1 cellular context compared by ENCODE assay signal in genomic region chr20:49278036-49278816, GRCh38.
TF ChIP-seq lines count a peak whose summit lies in the region.

Gene ZNFX1 (minus strand): TSS chr20:49278057. CDS start chr20:49275839, 2,218 bp downstream.

TF ChIP-seq in HepG2, 621 proteins besides CTCF, POLR2A, EP300 and RAD21 (continued from another document and continues in another):
- no peak; the same call in 1 of the 2 replicates for TF ChIP-seq ZNF841 (CRISPR knock-in tag; IDR thresholded peaks at IDR 0.05; ENCODE audit: borderline replicate concordance)
- peak; percentile 64 for TF ChIP-seq HIC2 (CRISPR knock-in tag; IDR thresholded peaks at IDR 0.05; ENCODE audit: low read depth)
- peak; percentile 83 for TF ChIP-seq KDM4B (CRISPR knock-in tag; IDR thresholded peaks at IDR 0.05)
- peak; percentile 98 for TF ChIP-seq ZNF275 (CRISPR knock-in tag; IDR thresholded peaks at IDR 0.05; ENCODE audit: borderline replicate concordance)
- TF ChIP-seq ZNF337 (CRISPR knock-in tag; IDR thresholded peaks at IDR 0.05; ENCODE audit: borderline replicate concordance, low read depth), result peak; percentile 13; the same call in 1 of the 2 replicates
- peak; percentile 98 for TF ChIP-seq ZNF343 (CRISPR knock-in tag; IDR thresholded peaks at IDR 0.05)
- TF ChIP-seq ZNF224 (CRISPR knock-in tag; IDR thresholded peaks at IDR 0.05), result 0 out of 2 replicates have a peak, but pooled peaks have one; percentile 24
- TF ChIP-seq ARID5B (CRISPR knock-in tag; IDR thresholded peaks at IDR 0.05), result peak; percentile 69
- TF ChIP-seq ZNF569 (CRISPR knock-in tag; IDR thresholded peaks at IDR 0.05; ENCODE audit: borderline replicate concordance), result no peak; the same call in 1 of the 2 replicates
- TF ChIP-seq AHDC1 (CRISPR knock-in tag; IDR thresholded peaks at IDR 0.05; ENCODE audit: borderline replicate concordance), result peak; percentile 23; the same call in 1 of the 2 replicates
- TF ChIP-seq NCOA1 (CRISPR knock-in tag; IDR thresholded peaks at IDR 0.05), result no peak
- TF ChIP-seq ZNF17 (CRISPR knock-in tag; IDR thresholded peaks at IDR 0.05), result no peak
- TF ChIP-seq DMAP1 (CRISPR knock-in tag; IDR thresholded peaks at IDR 0.05), result peak; percentile 99
- TF ChIP-seq NRL (CRISPR knock-in tag; IDR thresholded peaks at IDR 0.05; ENCODE audit: borderline replicate concordance), result peak; percentile 93; the same call in 1 of the 2 replicates
- 0 out of 2 replicates have a peak, but pooled peaks have one; percentile 99 for TF ChIP-seq MLLT10 (CRISPR knock-in tag; IDR thresholded peaks at IDR 0.05)
- peak; percentile 99 for TF ChIP-seq SATB2 (CRISPR knock-in tag; IDR thresholded peaks at IDR 0.05)
- no peak for TF ChIP-seq IKZF1 (IDR thresholded peaks at IDR 0.05)
- peak; percentile 93 for TF ChIP-seq SAP130 (CRISPR knock-in tag; IDR thresholded peaks at IDR 0.05; ENCODE audit: low read depth)
- 0 out of 2 replicates have a peak, but pooled peaks have one; percentile 46 for TF ChIP-seq HNF4A (CRISPR knock-in tag; IDR thresholded peaks at IDR 0.05)
- TF ChIP-seq MYNN (CRISPR knock-in tag; IDR thresholded peaks at IDR 0.05; ENCODE audit: low read depth), result peak; percentile 89; the same call in 1 of the 2 replicates
- TF ChIP-seq ISL2 (CRISPR knock-in tag; IDR thresholded peaks at IDR 0.05), result peak; percentile 83
- peak; percentile 93; the same call in 1 of the 2 replicates for TF ChIP-seq UBTF (CRISPR knock-in tag; IDR thresholded peaks at IDR 0.05)
- peak; percentile 69 for TF ChIP-seq PPARG (CRISPR knock-in tag; conservative IDR thresholded peaks at IDR 0.05)
- peak; percentile 80 for TF ChIP-seq PHF5A (CRISPR knock-in tag; IDR thresholded peaks at IDR 0.05; ENCODE audit: low read depth, unreplicated experiment)
- TF ChIP-seq ERF (CRISPR knock-in tag; IDR thresholded peaks at IDR 0.05), result peak; percentile 90; the same call in 1 of the 2 replicates
- TF ChIP-seq ZNF780A (CRISPR knock-in tag; IDR thresholded peaks at IDR 0.05), result peak; percentile 88; the same call in 1 of the 2 replicates
- peak; percentile 99 for TF ChIP-seq SRSF1 (optimal IDR thresholded peaks at IDR 0.05; ENCODE audit: low read depth, low read length)
- peak; percentile 60 for TF ChIP-seq NAIF1 (CRISPR knock-in tag; IDR thresholded peaks at IDR 0.05; ENCODE audit: borderline replicate concordance)
- TF ChIP-seq ZNF580 (CRISPR knock-in tag; IDR thresholded peaks at IDR 0.05; ENCODE audit: borderline replicate concordance, low read depth), result peak; percentile 99
- peak; percentile 100 for TF ChIP-seq IRF1 (CRISPR knock-in tag; IDR thresholded peaks at IDR 0.05; ENCODE audit: low read depth)
- TF ChIP-seq ISX (CRISPR knock-in tag; conservative IDR thresholded peaks at IDR 0.05), result peak; percentile 87
- TF ChIP-seq KLF12 (CRISPR knock-in tag; IDR thresholded peaks at IDR 0.05; ENCODE audit: borderline replicate concordance), result peak; percentile 99
- peak; percentile 95 for TF ChIP-seq ARID4A (CRISPR knock-in tag; IDR thresholded peaks at IDR 0.05; ENCODE audit: borderline replicate concordance)
- TF ChIP-seq ZNF639 (CRISPR knock-in tag; conservative IDR thresholded peaks at IDR 0.05), result peak; percentile 73
- TF ChIP-seq YEATS4 (CRISPR knock-in tag; IDR thresholded peaks at IDR 0.05; ENCODE audit: borderline replicate concordance), result peak; percentile 100
